ENCODE assay signal across 21 cellular contexts in genomic region chr1:227900571-227901051, GRCh38. TPM values are rescaled to one million over a fixed set of nuclear protein-coding genes. Genes with fewer than 3 reads are reported as not detected.
A peak's percentile ranks its signal among the peaks of the same experiment; 100 is the strongest.
DNase-seq lines count a peak whose midpoint lies in the region; ATAC-seq, FAIRE-seq and TF ChIP-seq lines count a peak whose summit lies in the region.
"Had no signal": no experiment of that assay in that cellular context is flagged by ENCODE, and none has a peak within 500 bp of the region (broad histone marks: within the 10 kb centered on the region; RNA-seq: fewer than 3 reads in every experiment).

No MANE protein-coding gene starts in this region.

- no TSS peak for BruUV-seq in K562 (replicated peaks; lab: Mats Ljungman, UMichigan)

- H3K27me3 ChIP-seq in K562 (ENCODE audit: control insufficient read depth in 2 of 2, insufficient read depth in 2 of 2, low read length in 2 of 2): 0 out of 5 replicates have a peak, but pooled peaks cover 0 to 8% of the 10 kb centered on the region in 2 experiments
- no peaks in the 10 kb centered on the region for H3K27me3 ChIP-seq in lower lobe of right lung (ENCODE audit: low read depth)
- H3K27me3 ChIP-seq: breast epithelium, gastrocnemius medialis, vagina had no signal

- intact Hi-C loops in activated naive CD4-positive, alpha-beta T cell treated with anti-CD3 and anti-CD28 coated beads for 36 hours (cut with micrococcal nuclease): no loop called here
- intact Hi-C loops in K562 (cut with micrococcal nuclease): no loop called here
- intact Hi-C loops in lower lobe of right lung (cut with DNase I): no loop called here

- no peak overlapping the region for H3K9ac ChIP-seq in K562 (ENCODE audit: insufficient read depth in 1 of 2, low read depth in 2 of 2, low read length in 2 of 2)

- no peak overlapping the region for H3K4me2 ChIP-seq in K562 (ENCODE audit: insufficient read depth, low read length)
- H3K4me2 ChIP-seq: GM23338 had no signal

- no peak for TF ChIP-seq EP300 in K562 (IDR thresholded peaks at IDR 0.05; ENCODE audit: low read length)

- no peak for TF ChIP-seq POLR2A in K562 (conservative IDR thresholded peaks at IDR 0.05)

- H3K9me3 ChIP-seq in K562 (replicated peaks; ENCODE audit: control insufficient read depth, insufficient read depth, low read depth, low read length): no peaks in the 10 kb centered on the region
- H3K9me3 ChIP-seq in lower lobe of right lung: no peaks in the 10 kb centered on the region
- H3K9me3 ChIP-seq: breast epithelium, gastrocnemius medialis, vagina had no signal

- WGBS in K562 (ENCODE audit: insufficient coverage, low coverage, missing lambda C conversion rate): 15% methylated on average over 13 of the region's 13 CpGs

- H3K4me3 Mint-ChIP-seq in activated naive CD4-positive, alpha-beta T cell treated with anti-CD3 and anti-CD28 coated beads for 36 hours: no peak overlapping the region
- H3K4me3 Mint-ChIP-seq in stimulated activated effector memory CD8-positive, alpha-beta T cell treated with anti-CD3 and anti-CD28 coated beads, Interleukin-12 subunit alpha, Interleukin-12 subunit beta, amount 100 ng/mL, for 72 hours: no peak overlapping the region
- H3K4me3 Mint-ChIP-seq: activated CD4-positive, alpha-beta memory T cell treated with anti-CD3 and anti-CD28 coated beads for 36 hours; GM23338 had no signal

- TF ChIP-seq RAD21 in K562 (CRISPR knock-in tag; conservative IDR thresholded peaks at IDR 0.05 in 1 of 2, IDR thresholded peaks at IDR 0.05 in 1 of 2): no peak

- H3K36me3 Mint-ChIP-seq in activated naive CD4-positive, alpha-beta T cell treated with anti-CD3 and anti-CD28 coated beads for 36 hours (ENCODE audit: low read depth): no peaks in the 10 kb centered on the region
- no peaks in the 10 kb centered on the region for H3K36me3 Mint-ChIP-seq in stimulated activated effector memory CD8-positive, alpha-beta T cell treated with anti-CD3 and anti-CD28 coated beads, Interleukin-12 subunit alpha, Interleukin-12 subunit beta, amount 100 ng/mL, for 72 hours
- H3K36me3 Mint-ChIP-seq: activated CD4-positive, alpha-beta memory T cell treated with anti-CD3 and anti-CD28 coated beads for 36 hours had no signal

- H3K27ac ChIP-seq in K562 (ENCODE audit: extremely low read depth, low read depth, low read length): no peak overlapping the region
- no peak overlapping the region for H3K27ac ChIP-seq in lower lobe of right lung
- H3K27ac ChIP-seq: breast epithelium, gastrocnemius medialis, vagina had no signal

- no peaks in the 10 kb centered on the region for H3K4me1 Mint-ChIP-seq in activated naive CD4-positive, alpha-beta T cell treated with anti-CD3 and anti-CD28 coated beads for 36 hours (ENCODE audit: low read depth)
- H3K4me1 Mint-ChIP-seq in stimulated activated effector memory CD8-positive, alpha-beta T cell treated with anti-CD3 and anti-CD28 coated beads, Interleukin-12 subunit alpha, Interleukin-12 subunit beta, amount 100 ng/mL, for 72 hours: peaks cover 34% of the 10 kb centered on the region

- H3K27me3 Mint-ChIP-seq in activated naive CD4-positive, alpha-beta T cell treated with anti-CD3 and anti-CD28 coated beads for 36 hours (ENCODE audit: low read depth): no peaks in the 10 kb centered on the region
- H3K27me3 Mint-ChIP-seq: activated CD4-positive, alpha-beta memory T cell treated with anti-CD3 and anti-CD28 coated beads for 36 hours had no signal

- in situ Hi-C loops in K562 (cut with MboI): no loop called here

- ATAC-seq in K562 (no peak), lower lobe of right lung (no peak), HG02973 (IDR thresholded peaks at IDR 0.05; ENCODE audit: unreplicated experiment) (no peak)
- no peak for ATAC-seq in stimulated activated effector memory CD8-positive, alpha-beta T cell treated with anti-CD3 and anti-CD28 coated beads, Interleukin-12 subunit alpha, Interleukin-12 subunit beta, amount 100 ng/mL, for 72 hours
- ATAC-seq: gastrocnemius medialis, GM23338, left lobe of liver had no signal

- no peaks in the 10 kb centered on the region for H3K79me2 ChIP-seq in K562 (ENCODE audit: control insufficient read depth, insufficient read depth, low read length)

- H2AFZ ChIP-seq in K562 (ENCODE audit: low read depth, low read length): no peak overlapping the region
- H2AFZ ChIP-seq: GM23338 had no signal

- no peaks in the 10 kb centered on the region for H3K9me3 Mint-ChIP-seq in activated naive CD4-positive, alpha-beta T cell treated with anti-CD3 and anti-CD28 coated beads for 36 hours
- no peaks in the 10 kb centered on the region for H3K9me3 Mint-ChIP-seq in stimulated activated effector memory CD8-positive, alpha-beta T cell treated with anti-CD3 and anti-CD28 coated beads, Interleukin-12 subunit alpha, Interleukin-12 subunit beta, amount 100 ng/mL, for 72 hours
- H3K9me3 Mint-ChIP-seq: activated CD4-positive, alpha-beta memory T cell treated with anti-CD3 and anti-CD28 coated beads for 36 hours; GM23338 had no signal

- no peaks in the 10 kb centered on the region; the same call in 1 of the 2 replicates for H4K20me1 ChIP-seq in K562 (replicated peaks; ENCODE audit: control insufficient read depth, insufficient read depth, low read length)

- H3K36me3 ChIP-seq in K562 (ENCODE audit: control insufficient read depth, insufficient read depth, low read length) (no peaks in the 10 kb centered on the region), lower lobe of right lung (no peaks in the 10 kb centered on the region)
- H3K36me3 ChIP-seq: breast epithelium, gastrocnemius medialis, vagina had no signal

- CTCF ChIA-PET in activated naive CD4-positive, alpha-beta T cell treated with anti-CD3 and anti-CD28 coated beads for 36 hours (lab: Charles Lee): no interaction called here
- CTCF ChIA-PET in K562 (lab: Yijun Ruan, JAX; ENCODE audit: low intra/inter-chr PET ratio): interaction anchor here (0.5 kb wide), 1 partner anchor 49 kb away, joined by 3 read pairs; no protein-coding TSS in a partner anchor

- no peak overlapping the region for H3K4me3 ChIP-seq in K562
- no peak overlapping the region for H3K4me3 ChIP-seq in lower lobe of right lung
- H3K4me3 ChIP-seq: breast epithelium, gastrocnemius medialis, GM23338, vagina had no signal

- no peak for FAIRE-seq in K562 (lab: Jason Lieb, UNC)
- FAIRE-seq: GM19239 had no signal

- TF ChIP-seq CTCF in K562 (IDR thresholded peaks at IDR 0.05 in 2 of 3, conservative IDR thresholded peaks at IDR 0.05 in 1 of 3; ENCODE audit: insufficient read depth in 2 of 3, low read depth in 1 of 3, low read length in 3 of 3) (no peak), lower lobe of right lung (IDR thresholded peaks at IDR 0.05) (no peak)

- no peak overlapping the region for H3K27ac Mint-ChIP-seq in activated naive CD4-positive, alpha-beta T cell treated with anti-CD3 and anti-CD28 coated beads for 36 hours
- H3K27ac Mint-ChIP-seq in stimulated activated effector memory CD8-positive, alpha-beta T cell treated with anti-CD3 and anti-CD28 coated beads, Interleukin-12 subunit alpha, Interleukin-12 subunit beta, amount 100 ng/mL, for 72 hours: peak overlapping the region; percentile 67
- H3K27ac Mint-ChIP-seq: activated CD4-positive, alpha-beta memory T cell treated with anti-CD3 and anti-CD28 coated beads for 36 hours; GM23338 had no signal

- H3K9me1 ChIP-seq in K562 (ENCODE audit: control insufficient read depth, insufficient read depth, low read length): peaks cover 6% of the 10 kb centered on the region

- POLR2A ChIA-PET in K562 (lab: Yijun Ruan, JAX): interaction anchor here (0.6 kb wide), 1 partner anchor 135 kb away, joined by 3 read pairs; no protein-coding TSS in a partner anchor

- H3K4me1 ChIP-seq in K562 (replicated peaks in 1 of 2; ENCODE audit: control insufficient read depth in 2 of 2, insufficient read depth in 2 of 2, low read length in 2 of 2) (peaks cover 0 to 52% of the 10 kb centered on the region in 2 experiments; a peak in 2 of 5 replicates), lower lobe of right lung (no peaks in the 10 kb centered on the region)
- H3K4me1 ChIP-seq: gastrocnemius medialis, vagina had no signal

- DNase-seq in activated naive CD4-positive, alpha-beta T cell treated with anti-CD3 and anti-CD28 coated beads for 36 hours: peak; percentile 2
- no peak for DNase-seq in activated naive CD4-positive, alpha-beta T cell (lab: John Stamatoyannopoulos, UW)
- DNase-seq in K562 (ENCODE audit: extremely low read depth in 1 of 4, low spot score in 3 of 4) (no peak), lower lobe of right lung (peak; percentile 19), 8988T (no peak)
- no peak for DNase-seq in stimulated activated effector memory CD8-positive, alpha-beta T cell treated with anti-CD3 and anti-CD28 coated beads, Interleukin-12 subunit alpha, Interleukin-12 subunit beta, amount 100 ng/mL, for 72 hours (ENCODE audit: low spot score in 2 of 2)
- DNase-seq in activated CD4-positive, CD25-positive, alpha-beta regulatory T cell (lab: John Stamatoyannopoulos, UW): no peak
- DNase-seq: ACHN; activated CD4-positive, alpha-beta memory T cell treated with anti-CD3 and anti-CD28 coated beads for 36 hours; DMS 273 treated with DMSO at 0.1 percent for 48 hours; erythroblast; GDM1; NCI-H2107; NCI-H510A treated with DMSO at 0.1 percent for 48 hours had no signal

TF ChIP-seq in K562, 482 proteins besides CTCF, POLR2A, EP300 and RAD21 (continues in another document):
- TF ChIP-seq MAX (CRISPR knock-in tag; IDR thresholded peaks at IDR 0.05): peak; percentile 26; the same call in 1 of the 2 replicates

RNA-seq across cellular contexts. Expression of gene WNT9A, which starts 47.1 kb away (rescaled TPM):
- not detected for total RNA-seq in activated naive CD4-positive, alpha-beta T cell treated with anti-CD3 and anti-CD28 coated beads for 36 hours
- total RNA-seq in K562 (2011; cell fraction: chromatin; rRNA removed; ENCODE audit: low replicate concordance): 0.44 and 0.51 TPM in 2 replicates
- total RNA-seq in K562 (2011; cell fraction: nucleolus; rRNA removed): 0.26 and 0.67 TPM in 2 replicates
- total RNA-seq in K562 (2011; cell fraction: nucleoplasm; rRNA removed): 0.37 and 0.61 TPM in 2 replicates
- total RNA-seq in K562 (2014; rRNA removed) (0.04 TPM in 1 of 2 replicates, not detected in the other), K562 (2014; rRNA removed; fragmentation: Illumina TruSeq; extraction: Trizol) (0.04 TPM in 1 of 2 replicates, not detected in the other), K562 (2015; rRNA removed; fragmentation: Illumina TruSeq; extraction: Trizol) (not detected in 2 replicates), K562 (2021) (0.04 and 0.16 TPM in 2 replicates), lower lobe of right lung (7.0 TPM)
- polyA plus RNA-seq in K562 (2011; rRNA removed) (0.10 and 0.12 TPM in 2 replicates), K562 (2014; fragmentation: Illumina TruSeq; extraction: Trizol) (0.03 and 0.07 TPM in 2 replicates), K562 (2014; fragmentation: Nextera tagmentation; extraction: Ambion mirVana) (not detected), K562 (2014; rRNA removed) (0.07 and 0.17 TPM in 2 replicates)
- 0.09 and 0.19 TPM in 2 replicates for polyA plus RNA-seq in K562 (2011; cell fraction: cytosol; rRNA removed)
- polyA plus RNA-seq in K562 (2011; cell fraction: nucleus; rRNA removed): 0.30 and 0.39 TPM in 2 replicates
- polyA plus RNA-seq in K562 (2012): 0.12 and 0.19 TPM in 2 replicates
- polyA minus RNA-seq in K562 (2011; rRNA and poly(A)+ RNA removed): 0.25 and 0.36 TPM in 2 replicates
- 0.46 TPM in 1 of 2 replicates, not detected in the other for polyA minus RNA-seq in K562 (2011; cell fraction: cytosol; rRNA and poly(A)+ RNA removed)
- polyA minus RNA-seq in K562 (2011; cell fraction: nucleus; rRNA and poly(A)+ RNA removed): 0.11 and 0.13 TPM in 2 replicates

Comparison
In these comparisons a context has a peak if more than half of its experiments do, and no peak if none do; other contexts are left out.
1. DNase-seq: peak in activated naive CD4-positive, alpha-beta T cell treated with anti-CD3 and anti-CD28 coated beads for 36 hours (single experiment) and lower lobe of right lung (single experiment); none in activated naive CD4-positive, alpha-beta T cell (0 of 4), K562 (0 of 4), stimulated activated effector memory CD8-positive, alpha-beta T cell treated with anti-CD3 and anti-CD28 coated beads, Interleukin-12 subunit alpha, Interleukin-12 subunit beta, amount 100 ng/mL, for 72 hours (0 of 2), activated CD4-positive, CD25-positive, alpha-beta regulatory T cell (0 of 4) and 8988T (single experiment).